16 cellular contexts compared by ENCODE assay signal in the genomic region with DNA sequence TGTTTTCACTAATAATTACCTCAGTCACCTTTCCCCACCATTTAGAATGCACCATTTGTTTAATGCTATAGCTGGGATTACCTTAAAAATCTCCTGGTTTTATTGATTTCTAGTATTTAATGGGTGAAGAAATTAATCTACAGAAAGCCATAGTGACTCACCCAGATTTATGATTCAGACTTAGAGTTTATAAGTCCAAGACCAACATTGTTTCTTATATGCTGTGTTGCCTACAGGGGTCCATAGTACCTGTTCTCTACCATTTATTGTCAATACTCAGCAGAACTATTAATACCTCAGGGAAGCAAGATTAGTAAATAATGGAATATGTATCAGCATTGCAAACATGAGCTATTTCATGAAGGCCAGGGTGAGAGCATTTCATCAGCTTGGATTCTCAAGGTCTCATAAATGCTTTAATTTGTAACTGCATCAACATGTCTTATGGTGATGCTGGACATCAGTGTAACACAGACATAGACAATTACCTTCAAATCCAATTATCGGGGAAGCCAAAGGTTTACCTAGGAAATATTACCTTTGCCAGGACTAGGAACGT. TPM values are rescaled to one million over a fixed set of nuclear protein-coding genes. Genes with fewer than 3 reads are reported as not detected.
DNase-seq lines count a peak whose midpoint lies in the region; TF ChIP-seq lines count a peak whose summit lies in the region.
"Had no signal": no experiment of that assay in that cellular context is flagged by ENCODE, and none has a peak within 500 bp of the region (broad histone marks: within the 10 kb centered on the region; RNA-seq: fewer than 3 reads in every experiment).

No MANE protein-coding gene starts in this region.

- H3K27me3 Mint-ChIP-seq in type B pancreatic cell: no peaks in the 10 kb centered on the region

- H3K36me3 ChIP-seq in colonic mucosa (no peaks in the 10 kb centered on the region), mucosa of rectum (ENCODE audit: control insufficient read depth in 2 of 2, insufficient read depth in 2 of 2, low read length in 2 of 2) (no peaks in the 10 kb centered on the region)

- H3K9me3 ChIP-seq in colonic mucosa: no peaks in the 10 kb centered on the region
- no peaks in the 10 kb centered on the region for H3K9me3 ChIP-seq in mucosa of rectum (ENCODE audit: control insufficient read depth in 2 of 2, low read length in 2 of 2)

- DNase-seq in DMS79 treated with DMSO at 0.1 percent for 48 hours (lab: John Stamatoyannopoulos, UW) (peak; percentile 17), DMS79 (lab: John Stamatoyannopoulos, UW) (no peak), colonic mucosa (no peak), type B pancreatic cell (ENCODE audit: extremely low spot score, unreplicated experiment) (no peak), MV-4-11 (lab: John Stamatoyannopoulos, UW) (no peak)
- DNase-seq in stimulated activated naive CD4-positive, alpha-beta T cell treated with Interleukin-2 at 50 U/mL for 16 hours (lab: John Stamatoyannopoulos, UW): no peak
- no peak for DNase-seq in activated CD4-positive, CD25-positive, alpha-beta regulatory T cell (lab: John Stamatoyannopoulos, UW)
- DNase-seq: 8988T, C1 segment of cervical spinal cord, NCI-H187, NCI-H446 treated with DMSO at 0.1 percent for 48 hours, NCI-H82, SIG-M5 had no signal

- peak overlapping the region; percentile 54 for H3K27ac Mint-ChIP-seq in type B pancreatic cell

- no peaks in the 10 kb centered on the region for H3K4me1 Mint-ChIP-seq in type B pancreatic cell (ENCODE audit: unreplicated experiment)

- no peak overlapping the region for H3K4me3 Mint-ChIP-seq in type B pancreatic cell

- H3K9ac ChIP-seq in colonic mucosa (ENCODE audit: low read depth in 2 of 2, low read length in 2 of 2): no peak overlapping the region
- no peak overlapping the region for H3K9ac ChIP-seq in mucosa of rectum (ENCODE audit: low read depth in 1 of 2, low read length in 2 of 2)

- H3K4me3 ChIP-seq in colonic mucosa: no peak overlapping the region
- no peak overlapping the region for H3K4me3 ChIP-seq in mucosa of rectum (ENCODE audit: low read length in 2 of 2)

- H3K4me1 ChIP-seq in colonic mucosa (no peaks in the 10 kb centered on the region), mucosa of rectum (ENCODE audit: control insufficient read depth in 2 of 2, insufficient read depth in 2 of 2, low read length in 2 of 2) (peaks cover 0 to 6% of the 10 kb centered on the region in 2 donors)

- intact Hi-C loops in colonic mucosa (cut with DNase I): no loop called here

- H3K9me3 Mint-ChIP-seq in type B pancreatic cell: no peaks in the 10 kb centered on the region

- H3K27me3 ChIP-seq in colonic mucosa (no peaks in the 10 kb centered on the region), mucosa of rectum (ENCODE audit: control insufficient read depth in 2 of 2, insufficient read depth in 2 of 2, low read length in 2 of 2) (no peaks in the 10 kb centered on the region)

- peak overlapping the region; percentile 9 for H3K27ac ChIP-seq in colonic mucosa
- H3K27ac ChIP-seq in mucosa of rectum (ENCODE audit: low read depth in 2 of 2, low read length in 2 of 2): peak overlapping the region; percentile 11 to 38
- H3K27ac ChIP-seq: HL-60 had no signal

- no peaks in the 10 kb centered on the region for H3K36me3 Mint-ChIP-seq in type B pancreatic cell

- no peak for TF ChIP-seq CTCF in colonic mucosa (IDR thresholded peaks at IDR 0.05)
- TF ChIP-seq CTCF in type B pancreatic cell (conservative IDR thresholded peaks at IDR 0.05): no peak

RNA-seq across cellular contexts. Expression of a gene that starts 8.0 kb away (rescaled TPM):
- 10 to 100 TPM in 1 of 2 donors, 1 to 10 TPM in 1; 3.3 to 12.6 TPM for total RNA-seq in colonic mucosa
- not detected in 2 replicates for total RNA-seq in type B pancreatic cell (ENCODE audit: low replicate concordance)
- total RNA-seq: M059J had no signal

RNA-seq across cellular contexts. Expression of a gene that starts 25.9 kb away (rescaled TPM):
- total RNA-seq in colonic mucosa (1 to 10 TPM in 1 of 2 donors, under 1 TPM in 1; 0.17 to 1.1 TPM), type B pancreatic cell (ENCODE audit: low replicate concordance) (not detected in 2 replicates)
- total RNA-seq: M059J had no signal

RNA-seq across cellular contexts. Expression of a gene that starts 43.3 kb away (rescaled TPM):
- not detected for total RNA-seq in colonic mucosa
- not detected in 2 replicates for total RNA-seq in type B pancreatic cell (ENCODE audit: low replicate concordance)

RNA-seq across cellular contexts. Expression of a gene that starts 59.0 kb away (rescaled TPM):
- total RNA-seq in colonic mucosa: not detected
- total RNA-seq in type B pancreatic cell (ENCODE audit: low replicate concordance): not detected in 2 replicates
- total RNA-seq: M059J had no signal
